2 cellular contexts compared by ENCODE assay signal in the genomic region with DNA sequence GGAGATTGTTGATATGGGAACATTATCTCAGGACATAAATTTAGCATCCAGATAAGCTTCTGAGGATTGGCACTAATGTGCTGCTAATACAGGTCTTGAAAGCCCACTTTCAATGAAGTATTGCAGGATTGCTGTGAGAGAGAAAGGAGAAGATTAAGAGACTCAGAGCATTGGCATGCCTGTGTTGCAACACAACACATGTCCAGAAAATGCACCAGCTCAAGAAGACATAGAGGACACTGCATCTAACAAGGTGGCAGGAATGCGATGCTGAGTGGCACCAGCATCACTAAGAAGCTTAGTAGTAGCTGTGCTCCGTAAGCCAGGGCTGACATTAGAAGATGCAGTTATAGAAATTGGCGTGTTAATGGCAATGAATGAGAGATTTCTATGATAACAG.
TF ChIP-seq lines count a peak whose summit lies in the region.

No MANE protein-coding gene starts in this region.

TF ChIP-seq in H1, 55 proteins besides CTCF, POLR2A, EP300 and RAD21 (continued from another document):
- TF ChIP-seq KDM1A (IDR thresholded peaks at IDR 0.05; ENCODE audit: borderline replicate concordance, low read length): no peak
- TF ChIP-seq POU5F1 (IDR thresholded peaks at IDR 0.05; ENCODE audit: low read depth, low read length): no peak
- no peak for TF ChIP-seq SAP30 (IDR thresholded peaks at IDR 0.05; ENCODE audit: insufficient read depth, insufficient replicate concordance, low read length)
- no peak for TF ChIP-seq SP1 (IDR thresholded peaks at IDR 0.05; ENCODE audit: low read depth, low read length)
- no peak for TF ChIP-seq YY1 (IDR thresholded peaks at IDR 0.05; ENCODE audit: low read depth, low read length)
- TF ChIP-seq TAF1 (IDR thresholded peaks at IDR 0.05; ENCODE audit: low read depth, low read length): no peak
- no peak for TF ChIP-seq CREB1 (IDR thresholded peaks at IDR 0.05)
- no peak for TF ChIP-seq BCL11A (IDR thresholded peaks at IDR 0.05; ENCODE audit: low read depth in 2 of 2, low read length in 2 of 2)
- TF ChIP-seq RFX5 (IDR thresholded peaks at IDR 0.05; ENCODE audit: borderline replicate concordance, low read depth, low read length): no peak
- TF ChIP-seq TBP (IDR thresholded peaks at IDR 0.05; ENCODE audit: low read depth, low read length): no peak
- no peak for TF ChIP-seq NRF1 (IDR thresholded peaks at IDR 0.05; ENCODE audit: low read depth, low read length)
- no peak for TF ChIP-seq GTF2F1 (IDR thresholded peaks at IDR 0.05; ENCODE audit: borderline replicate concordance, low read depth, low read length)

TF ChIP-seq in SK-N-SH, 30 proteins besides CTCF, POLR2A, EP300 and RAD21 (continued from another document):
- TF ChIP-seq, protein P1, sequence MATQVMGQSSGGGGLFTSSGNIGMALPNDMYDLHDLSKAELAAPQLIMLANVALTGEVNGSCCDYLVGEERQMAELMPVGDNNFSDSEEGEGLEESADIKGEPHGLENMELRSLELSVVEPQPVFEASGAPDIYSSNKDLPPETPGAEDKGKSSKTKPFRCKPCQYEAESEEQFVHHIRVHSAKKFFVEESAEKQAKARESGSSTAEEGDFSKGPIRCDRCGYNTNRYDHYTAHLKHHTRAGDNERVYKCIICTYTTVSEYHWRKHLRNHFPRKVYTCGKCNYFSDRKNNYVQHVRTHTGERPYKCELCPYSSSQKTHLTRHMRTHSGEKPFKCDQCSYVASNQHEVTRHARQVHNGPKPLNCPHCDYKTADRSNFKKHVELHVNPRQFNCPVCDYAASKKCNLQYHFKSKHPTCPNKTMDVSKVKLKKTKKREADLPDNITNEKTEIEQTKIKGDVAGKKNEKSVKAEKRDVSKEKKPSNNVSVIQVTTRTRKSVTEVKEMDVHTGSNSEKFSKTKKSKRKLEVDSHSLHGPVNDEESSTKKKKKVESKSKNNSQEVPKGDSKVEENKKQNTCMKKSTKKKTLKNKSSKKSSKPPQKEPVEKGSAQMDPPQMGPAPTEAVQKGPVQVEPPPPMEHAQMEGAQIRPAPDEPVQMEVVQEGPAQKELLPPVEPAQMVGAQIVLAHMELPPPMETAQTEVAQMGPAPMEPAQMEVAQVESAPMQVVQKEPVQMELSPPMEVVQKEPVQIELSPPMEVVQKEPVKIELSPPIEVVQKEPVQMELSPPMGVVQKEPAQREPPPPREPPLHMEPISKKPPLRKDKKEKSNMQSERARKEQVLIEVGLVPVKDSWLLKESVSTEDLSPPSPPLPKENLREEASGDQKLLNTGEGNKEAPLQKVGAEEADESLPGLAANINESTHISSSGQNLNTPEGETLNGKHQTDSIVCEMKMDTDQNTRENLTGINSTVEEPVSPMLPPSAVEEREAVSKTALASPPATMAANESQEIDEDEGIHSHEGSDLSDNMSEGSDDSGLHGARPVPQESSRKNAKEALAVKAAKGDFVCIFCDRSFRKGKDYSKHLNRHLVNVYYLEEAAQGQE (IDR thresholded peaks at IDR 0.05; ENCODE audit: low read depth, low read length): no peak
- TF ChIP-seq, protein P2, sequence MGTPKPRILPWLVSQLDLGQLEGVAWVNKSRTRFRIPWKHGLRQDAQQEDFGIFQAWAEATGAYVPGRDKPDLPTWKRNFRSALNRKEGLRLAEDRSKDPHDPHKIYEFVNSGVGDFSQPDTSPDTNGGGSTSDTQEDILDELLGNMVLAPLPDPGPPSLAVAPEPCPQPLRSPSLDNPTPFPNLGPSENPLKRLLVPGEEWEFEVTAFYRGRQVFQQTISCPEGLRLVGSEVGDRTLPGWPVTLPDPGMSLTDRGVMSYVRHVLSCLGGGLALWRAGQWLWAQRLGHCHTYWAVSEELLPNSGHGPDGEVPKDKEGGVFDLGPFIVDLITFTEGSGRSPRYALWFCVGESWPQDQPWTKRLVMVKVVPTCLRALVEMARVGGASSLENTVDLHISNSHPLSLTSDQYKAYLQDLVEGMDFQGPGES (IDR thresholded peaks at IDR 0.05; ENCODE audit: low read depth, low read length): no peak
- TF ChIP-seq FOXJ3 (CRISPR knock-in tag; IDR thresholded peaks at IDR 0.05) (no peak), SIN3A (IDR thresholded peaks at IDR 0.05; ENCODE audit: borderline replicate concordance, low read depth, low read length) (no peak), TAF1 (IDR thresholded peaks at IDR 0.05; ENCODE audit: borderline replicate concordance, low read depth, low read length) (no peak), TCF12 (IDR thresholded peaks at IDR 0.05) (no peak), RXRA (IDR thresholded peaks at IDR 0.05; ENCODE audit: borderline replicate concordance, low read depth) (no peak), CHD2 (IDR thresholded peaks at IDR 0.05; ENCODE audit: low read length, partially characterized antibody) (no peak), EZH2phosphoT487 (IDR thresholded peaks at IDR 0.05; ENCODE audit: borderline replicate concordance, low read depth) (no peak), ELF1 (IDR thresholded peaks at IDR 0.05) (no peak), GATA2 (CRISPR knock-in tag; IDR thresholded peaks at IDR 0.05) (no peak), YY1 (IDR thresholded peaks at IDR 0.05; ENCODE audit: low read depth) (no peak), RFX5 (IDR thresholded peaks at IDR 0.05; ENCODE audit: low read length) (no peak), GABPA (IDR thresholded peaks at IDR 0.05; ENCODE audit: low read depth) (no peak)
- TF ChIP-seq, protein P3, sequence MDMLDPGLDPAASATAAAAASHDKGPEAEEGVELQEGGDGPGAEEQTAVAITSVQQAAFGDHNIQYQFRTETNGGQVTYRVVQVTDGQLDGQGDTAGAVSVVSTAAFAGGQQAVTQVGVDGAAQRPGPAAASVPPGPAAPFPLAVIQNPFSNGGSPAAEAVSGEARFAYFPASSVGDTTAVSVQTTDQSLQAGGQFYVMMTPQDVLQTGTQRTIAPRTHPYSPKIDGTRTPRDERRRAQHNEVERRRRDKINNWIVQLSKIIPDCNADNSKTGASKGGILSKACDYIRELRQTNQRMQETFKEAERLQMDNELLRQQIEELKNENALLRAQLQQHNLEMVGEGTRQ (IDR thresholded peaks at IDR 0.05; ENCODE audit: borderline replicate concordance, low read depth, low read length): no peak
- TF ChIP-seq, protein P4, sequence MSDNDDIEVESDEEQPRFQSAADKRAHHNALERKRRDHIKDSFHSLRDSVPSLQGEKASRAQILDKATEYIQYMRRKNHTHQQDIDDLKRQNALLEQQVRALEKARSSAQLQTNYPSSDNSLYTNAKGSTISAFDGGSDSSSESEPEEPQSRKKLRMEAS (IDR thresholded peaks at IDR 0.05; ENCODE audit: low read depth): no peak
